8 cellular contexts compared by ENCODE assay signal in the genomic region with DNA sequence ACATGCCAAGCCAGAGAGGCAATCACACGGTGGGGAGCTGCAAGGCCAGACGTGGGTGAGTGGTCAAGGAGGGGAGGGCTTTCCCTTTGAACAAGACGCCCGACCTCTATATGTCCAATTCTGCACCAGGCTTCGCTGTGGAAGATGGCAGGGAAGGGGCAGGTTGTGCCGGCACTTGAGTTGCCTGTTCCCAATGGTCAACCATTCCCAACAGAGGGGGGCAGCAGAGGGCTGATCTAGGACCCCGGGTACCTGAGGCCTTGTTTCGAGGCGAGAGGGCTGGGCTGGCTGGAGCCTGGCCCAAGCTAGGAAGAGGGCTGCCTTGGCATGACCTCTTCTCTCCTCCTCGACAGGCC.
A peak's percentile ranks its signal among the peaks of the same experiment; 100 is the strongest.
DNase-seq lines count a peak whose midpoint lies in the region; ATAC-seq, FAIRE-seq and TF ChIP-seq lines count a peak whose summit lies in the region.

No MANE protein-coding gene starts in this region.

- ATAC-seq in heart right ventricle, result peak in 7 of 8 donors; percentile 66 to 88 (median 74)
- ATAC-seq in GM21825 (IDR thresholded peaks at IDR 0.05; ENCODE audit: unreplicated experiment), result no peak

- no peak for FAIRE-seq in GM19239 (lab: Jason Lieb, UNC)

- H3K27ac ChIP-seq in DOHH2 (ENCODE audit: low read depth, low read length), result no peak overlapping the region
- no peak overlapping the region for H3K27ac ChIP-seq in MM.1S (ENCODE audit: low read length)
- H3K27ac ChIP-seq in heart right ventricle, result no peak overlapping the region

- no peaks in the 10 kb centered on the region for H3K36me3 Mint-ChIP-seq in activated T-cell treated with anti-CD3 and anti-CD28 coated beads, Interleukin-2, amount 50 U/mL, for 24 hours (ENCODE audit: low read depth)

- H3K9me2 ChIP-seq in DOHH2 (replicated peaks; ENCODE audit: control insufficient read depth, low read length) (no peaks in the 10 kb centered on the region), MM.1S (replicated peaks; ENCODE audit: insufficient read depth, low read length) (no peaks in the 10 kb centered on the region)

- no peaks in the 10 kb centered on the region for H3K9me3 Mint-ChIP-seq in activated T-cell treated with anti-CD3 and anti-CD28 coated beads, Interleukin-2, amount 50 U/mL, for 24 hours

- no peak overlapping the region for H3K9ac ChIP-seq in MM.1S (ENCODE audit: low read length)

- H3K27me3 ChIP-seq in DOHH2 (ENCODE audit: control insufficient read depth, low read length) (no peaks in the 10 kb centered on the region), MM.1S (replicated peaks; ENCODE audit: insufficient read depth, low read length) (peaks cover 10% of the 10 kb centered on the region; the same call in 1 of the 2 replicates), heart right ventricle (peaks cover 0 to 24% (median 4%) of the 10 kb centered on the region in 7 donors)

- TF ChIP-seq CTCF in DOHH2 (IDR thresholded peaks at IDR 0.05; ENCODE audit: low read depth, low read length, poor library complexity, severe bottlenecking), result peak; percentile 61
- TF ChIP-seq CTCF in MM.1S (IDR thresholded peaks at IDR 0.05; ENCODE audit: low read length), result peak; percentile 39
- TF ChIP-seq CTCF in heart right ventricle (IDR thresholded peaks at IDR 0.05), result peak; percentile 25 to 65 (median 56)

- intact Hi-C loops in heart right ventricle (cut with DNase I), result loop anchor here in 8 of 10 donors (1.0 to 2.0 kb wide), 2 partner anchors 43 to 44 kb away; no protein-coding TSS in a partner anchor

- no peak overlapping the region for H2AFZ ChIP-seq in MM.1S (ENCODE audit: low read length)

- H3K4me3 Mint-ChIP-seq in activated T-cell treated with anti-CD3 and anti-CD28 coated beads, Interleukin-2, amount 50 U/mL, for 24 hours, result no peak overlapping the region

- H3K27ac Mint-ChIP-seq in activated T-cell treated with anti-CD3 and anti-CD28 coated beads, Interleukin-2, amount 50 U/mL, for 24 hours, result no peak overlapping the region

- H3K9me3 ChIP-seq in DOHH2 (ENCODE audit: control insufficient read depth, insufficient read depth, low read length), result no peaks in the 10 kb centered on the region
- no peaks in the 10 kb centered on the region for H3K9me3 ChIP-seq in MM.1S (replicated peaks; ENCODE audit: insufficient read depth, low read length)
- H3K9me3 ChIP-seq in heart right ventricle, result no peaks in the 10 kb centered on the region

- H3K79me2 ChIP-seq in DOHH2 (ENCODE audit: control insufficient read depth, low read length) (no peaks in the 10 kb centered on the region), MM.1S (ENCODE audit: low read length) (no peaks in the 10 kb centered on the region)

- H3F3A ChIP-seq in DOHH2 (ENCODE audit: control insufficient read depth, insufficient read depth), result no peaks in the 10 kb centered on the region
- no peaks in the 10 kb centered on the region for H3F3A ChIP-seq in MM.1S (ENCODE audit: insufficient read depth, low read length)

- H3K27me3 Mint-ChIP-seq in activated T-cell treated with anti-CD3 and anti-CD28 coated beads, Interleukin-2, amount 50 U/mL, for 24 hours, result no peaks in the 10 kb centered on the region

- no peak overlapping the region for H3K4me3 ChIP-seq in DOHH2 (ENCODE audit: low read length)
- H3K4me3 ChIP-seq in MM.1S (ENCODE audit: low read length), result no peak overlapping the region
- no peak overlapping the region for H3K4me3 ChIP-seq in heart right ventricle

- 42% methylated on average over 10 of the region's 10 CpGs for WGBS in heart right ventricle, 2 donors

- H4K20me1 ChIP-seq in DOHH2 (ENCODE audit: control insufficient read depth, insufficient read depth, low read depth, low read length), result no peaks in the 10 kb centered on the region
- H4K20me1 ChIP-seq in MM.1S (ENCODE audit: insufficient read depth, low read length), result no peaks in the 10 kb centered on the region

- H3K36me3 ChIP-seq in DOHH2 (ENCODE audit: control insufficient read depth, low read length) (no peaks in the 10 kb centered on the region), MM.1S (replicated peaks; ENCODE audit: insufficient read depth, low read length) (no peaks in the 10 kb centered on the region), heart right ventricle (no peaks in the 10 kb centered on the region)

- no peaks in the 10 kb centered on the region for H3K4me1 Mint-ChIP-seq in activated T-cell treated with anti-CD3 and anti-CD28 coated beads, Interleukin-2, amount 50 U/mL, for 24 hours (ENCODE audit: low read depth)

- H3K4me1 ChIP-seq in DOHH2 (ENCODE audit: control insufficient read depth, low read length) (no peaks in the 10 kb centered on the region), MM.1S (ENCODE audit: low read length) (no peaks in the 10 kb centered on the region), heart right ventricle (no peaks in the 10 kb centered on the region)

- no peak for DNase-seq in MM.1S
- DNase-seq in activated T-cell treated with anti-CD3 and anti-CD28 coated beads, Interleukin-2, amount 50 U/mL, for 24 hours, result peak; percentile 42
- peak; percentile 48 to 52 for DNase-seq in heart right ventricle
- peak; percentile 22 to 37 for DNase-seq in stimulated activated CD4-positive, alpha-beta T cell treated with anti-CD3 and anti-CD28 coated beads, Interleukin-2, amount 100 ng/mL, for 24 hours
- DNase-seq in cerebellar nuclear complex (lab: John Stamatoyannopoulos, UW), result no peak
- no peak for DNase-seq in GM19239 (ENCODE audit: insufficient read length, low spot score)

- H3K4me2 ChIP-seq in DOHH2 (ENCODE audit: low read length) (no peak overlapping the region), MM.1S (ENCODE audit: low read depth, low read length) (no peak overlapping the region)

Comparison
In these comparisons a context has a peak if more than half of its experiments do, and no peak if none do; other contexts are left out.
1. DNase-seq: peak in activated T-cell treated with anti-CD3 and anti-CD28 coated beads, Interleukin-2, amount 50 U/mL, for 24 hours (single experiment), heart right ventricle (2 of 2) and stimulated activated CD4-positive, alpha-beta T cell treated with anti-CD3 and anti-CD28 coated beads, Interleukin-2, amount 100 ng/mL, for 24 hours (2 of 2); none in MM.1S (single experiment), cerebellar nuclear complex (0 of 2) and GM19239 (single experiment).
2. Peak in every context shown above with its lines, with median percentiles within 50 percentile points of each other: CTCF ChIP-seq.